8 cellular contexts compared by ENCODE assay signal in genomic region chr6:83192871-83193746, GRCh38.
DNase-seq lines count a peak whose midpoint lies in the region; ATAC-seq and TF ChIP-seq lines count a peak whose summit lies in the region.

Gene PGM3 (minus strand): TSS chr6:83193265. CDS start chr6:83191012, 2,253 bp downstream.
Gene RWDD2A (plus strand): TSS chr6:83193357. CDS start chr6:83194452, 1,095 bp downstream.

- H3K4me3 ChIP-seq in AG09309 (ENCODE audit: control insufficient read depth, low read depth, low read length): peak within 1 kb of the TSS; percentile 88

- TF ChIP-seq CTCF in AG09309 (IDR thresholded peaks at IDR 0.05; ENCODE audit: control insufficient read depth, insufficient read depth, low read depth, low read length, missing control alignments): no peak

- DNase-seq in AG09309 (ENCODE audit: low read depth) (peak; percentile 40), NCI-H226 (peak; percentile 87), islet precursor cell (peak; percentile 96)
- DNase-seq in activated CD4-positive, CD25-positive, alpha-beta regulatory T cell treated with anti-CD3 and anti-CD28 coated beads, Interleukin-2, amount 50 U/mL, for 16 hours (ENCODE audit: low read depth, low spot score): peak; percentile 78
- peak; percentile 87 for DNase-seq in central memory CD4-positive, alpha-beta T cell
- DNase-seq in stimulated activated CD4-positive, alpha-beta T cell treated with anti-CD3 and anti-CD28 coated beads, Interleukin-12 subunit alpha, Interleukin-12 subunit beta, amount 100 ng/mL, for 4 hours: peak; percentile 85

- ATAC-seq in GM18909 (IDR thresholded peaks at IDR 0.05; ENCODE audit: poor library complexity, unreplicated experiment) (peak; percentile 97), HG03139 (IDR thresholded peaks at IDR 0.05; ENCODE audit: unreplicated experiment) (peak; percentile 97)

Comparison
In these comparisons a context has a peak if more than half of its experiments do, and no peak if none do; other contexts are left out.
1. Peak in every context shown above with its lines: DNase-seq, ATAC-seq and H3K4me3 ChIP-seq.
2. DNase-seq: peak in every context shown above with its lines; median percentile 96 in islet precursor cell; 87 in NCI-H226; 87 in central memory CD4-positive, alpha-beta T cell; 85 in stimulated activated CD4-positive, alpha-beta T cell treated with anti-CD3 and anti-CD28 coated beads, Interleukin-12 subunit alpha, Interleukin-12 subunit beta, amount 100 ng/mL, for 4 hours; 78 in activated CD4-positive, CD25-positive, alpha-beta regulatory T cell treated with anti-CD3 and anti-CD28 coated beads, Interleukin-2, amount 50 U/mL, for 16 hours; 40 in AG09309.